ENCODE assay signal across 9 cellular contexts in the genomic region with DNA sequence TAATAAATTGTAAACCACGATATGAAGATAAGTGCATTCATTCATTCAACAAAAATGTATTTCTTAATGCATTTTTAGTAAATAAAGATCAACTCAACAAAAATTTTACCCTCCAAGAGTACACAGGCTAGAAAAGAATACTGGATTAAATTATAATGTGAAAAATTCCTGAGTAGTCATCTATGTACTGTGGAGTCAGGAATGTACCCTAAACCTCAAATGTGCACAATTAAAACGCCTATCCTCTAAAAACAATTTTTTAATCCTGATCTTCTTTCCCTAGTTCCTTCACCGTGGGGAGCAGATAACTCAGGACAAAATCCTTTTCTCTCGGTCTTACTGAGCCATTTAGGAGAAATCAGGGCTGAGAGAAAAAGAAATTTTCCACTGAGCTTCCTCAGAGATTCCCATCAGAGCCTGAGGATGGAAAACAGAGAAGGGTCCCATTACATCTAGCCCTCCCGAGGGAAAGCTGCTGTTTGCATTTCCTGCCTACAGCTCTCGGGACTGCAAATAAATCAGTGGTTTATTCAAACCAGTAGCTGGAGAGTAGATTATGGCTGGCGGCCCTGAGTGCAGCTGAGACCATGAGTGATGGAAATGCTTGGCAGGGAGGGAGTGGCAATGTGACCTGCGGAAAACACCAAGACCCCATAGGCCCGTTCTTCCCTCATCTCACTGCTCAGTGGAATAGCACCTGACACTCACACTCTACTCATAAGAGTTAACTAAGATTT.
DNase-seq lines count a peak whose midpoint lies in the region.
"Had no signal": no experiment of that assay in that cellular context is flagged by ENCODE, and none has a peak within 500 bp of the region (broad histone marks: within the 10 kb centered on the region; RNA-seq: fewer than 3 reads in every experiment).

No MANE protein-coding gene starts in this region.

- peak; percentile 48 for DNase-seq in ELF-1 (ENCODE audit: low read depth, low spot score)
- DNase-seq in NCI-H748 (lab: John Stamatoyannopoulos, UW; ENCODE audit: unreplicated experiment) = peak; percentile 52
- DNase-seq in iris pigment epithelial cell (ENCODE audit: low read depth) = peak; percentile 36
- no peak for DNase-seq in NCI-H1436 treated with DMSO at 0.1 percent for 48 hours (lab: John Stamatoyannopoulos, UW)
- no peak for DNase-seq in NOMO-1 treated with DMSO at 0.1 percent for 48 hours (lab: John Stamatoyannopoulos, UW; ENCODE audit: unreplicated experiment)
- DNase-seq in ecto neural progenitor cell (ENCODE audit: low spot score) = no peak
- DNase-seq: activated CD4-positive, alpha-beta memory T cell treated with anti-CD3 and anti-CD28 coated beads for 36 hours; activated naive CD4-positive, alpha-beta T cell; GF-D8 had no signal

Comparison
In these comparisons a context has a peak if more than half of its experiments do, and no peak if none do; other contexts are left out.
1. DNase-seq: peak in ELF-1 (single experiment), NCI-H748 (single experiment) and iris pigment epithelial cell (single experiment); none in NCI-H1436 treated with DMSO at 0.1 percent for 48 hours (single experiment), NOMO-1 treated with DMSO at 0.1 percent for 48 hours (single experiment) and ecto neural progenitor cell (single experiment).